ENCODE assay signal across 12 cellular contexts in genomic region chr11:117953029-117953671, GRCh38. TPM values are rescaled to one million over a fixed set of nuclear protein-coding genes. Genes with fewer than 3 reads are reported as not detected.
DNase-seq lines count a peak whose midpoint lies in the region; ATAC-seq and TF ChIP-seq lines count a peak whose summit lies in the region.
"Had no signal": no experiment of that assay in that cellular context is flagged by ENCODE, and none has a peak within 500 bp of the region (broad histone marks: within the 10 kb centered on the region; RNA-seq: fewer than 3 reads in every experiment).

No MANE protein-coding gene starts in this region.

- no peak for TF ChIP-seq CTCF in Loucy (conservative IDR thresholded peaks at IDR 0.05; ENCODE audit: low read length)

- H3K9me3 Mint-ChIP-seq in CD8-positive, alpha-beta memory T cell = peaks cover 2 to 10% (median 3%) of the 10 kb centered on the region in 5 donors
- peaks cover 22% of the 10 kb centered on the region for H3K9me3 Mint-ChIP-seq in activated CD4-positive, alpha-beta T cell treated with anti-CD3 and anti-CD28 coated beads, Interleukin-2, amount 10 ng/mL, durations not matched to agents 7 days and 5 days
- H3K9me3 Mint-ChIP-seq in memory B cell = peaks cover 14% of the 10 kb centered on the region

- no peaks in the 10 kb centered on the region for H3K9me3 ChIP-seq in CD8-positive, alpha-beta memory T cell (ENCODE audit: low read length)
- H3K9me3 ChIP-seq in Loucy (ENCODE audit: insufficient read depth, low read depth, low read length) = peaks cover 3% of the 10 kb centered on the region; the same call in 1 of the 2 replicates

- H2AFZ ChIP-seq in Loucy (ENCODE audit: low read length) = no peak overlapping the region
- H2AFZ ChIP-seq: hepatocyte had no signal

- CTCF ChIA-PET in CD8-positive, alpha-beta memory T cell (lab: Charles Lee) = interaction anchor here (1.0 to 12.1 kb wide), 9 partner anchors 17 to 527 kb away, joined by 3 to 296 read pairs (median 15); partner anchors contain the start of genes FXYD2 and IL10RA
- CTCF ChIA-PET in activated CD4-positive, alpha-beta T cell treated with anti-CD3 and anti-CD28 coated beads, Interleukin-2, amount 10 ng/mL, durations not matched to agents 7 days and 5 days (lab: Charles Lee) = interaction anchor here (0.6 to 5.0 kb wide), 13 partner anchors 12 to 218 kb away, joined by 3 to 58 read pairs (median 4); no protein-coding TSS in a partner anchor

- H3K4me1 Mint-ChIP-seq in CD8-positive, alpha-beta memory T cell = peaks cover 76 to 88% (median 86%) of the 10 kb centered on the region in 3 donors
- H3K4me1 Mint-ChIP-seq in activated CD4-positive, alpha-beta T cell treated with anti-CD3 and anti-CD28 coated beads, Interleukin-2, amount 10 ng/mL, durations not matched to agents 7 days and 5 days = peaks cover 71% of the 10 kb centered on the region
- H3K4me1 Mint-ChIP-seq in memory B cell = peaks cover 27% of the 10 kb centered on the region

- H3K4me2 ChIP-seq in Loucy (ENCODE audit: low read depth, low read length, poor library complexity, severe bottlenecking) = peak overlapping the region; percentile 91
- H3K4me2 ChIP-seq: hepatocyte had no signal

- peaks cover 7 to 20% (median 8%) of the 10 kb centered on the region in 3 donors for H3K36me3 Mint-ChIP-seq in CD8-positive, alpha-beta memory T cell
- H3K36me3 Mint-ChIP-seq in activated CD4-positive, alpha-beta T cell treated with anti-CD3 and anti-CD28 coated beads, Interleukin-2, amount 10 ng/mL, durations not matched to agents 7 days and 5 days (ENCODE audit: low read depth) = peaks cover 30% of the 10 kb centered on the region
- peaks cover 15% of the 10 kb centered on the region for H3K36me3 Mint-ChIP-seq in memory B cell

- peak overlapping the region; percentile 65 for H3K9ac ChIP-seq in Loucy (ENCODE audit: low read depth, low read length, poor library complexity, severe bottlenecking)

- peak overlapping the region; percentile 25 to 90 (median 86) for H3K4me3 Mint-ChIP-seq in CD8-positive, alpha-beta memory T cell
- peak overlapping the region; percentile 22 for H3K4me3 Mint-ChIP-seq in activated CD4-positive, alpha-beta T cell treated with anti-CD3 and anti-CD28 coated beads, Interleukin-2, amount 10 ng/mL, durations not matched to agents 7 days and 5 days
- no peak overlapping the region for H3K4me3 Mint-ChIP-seq in memory B cell

- no peaks in the 10 kb centered on the region for H4K20me1 ChIP-seq in Loucy (ENCODE audit: insufficient read depth, low read length, poor library complexity, severe bottlenecking)

- H3K4me1 ChIP-seq in CD8-positive, alpha-beta memory T cell (ENCODE audit: insufficient read depth, low read length) = peaks cover 68% of the 10 kb centered on the region
- peaks cover 46% of the 10 kb centered on the region for H3K4me1 ChIP-seq in Loucy (ENCODE audit: insufficient read depth, low read length, poor library complexity, severe bottlenecking)

- H3K27me3 Mint-ChIP-seq in CD8-positive, alpha-beta memory T cell = peaks cover 0 to 4% of the 10 kb centered on the region in 2 donors
- H3K27me3 Mint-ChIP-seq in activated CD4-positive, alpha-beta T cell treated with anti-CD3 and anti-CD28 coated beads, Interleukin-2, amount 10 ng/mL, durations not matched to agents 7 days and 5 days = no peaks in the 10 kb centered on the region
- H3K27me3 Mint-ChIP-seq in memory B cell = no peaks in the 10 kb centered on the region

- H3F3A ChIP-seq in Loucy (ENCODE audit: low read depth) = 0 out of 2 replicates have a peak, but pooled peaks cover 5% of the 10 kb centered on the region

- POLR2A ChIA-PET in CD8-positive, alpha-beta memory T cell (lab: Charles Lee) = interaction anchor here (0.5 to 7.4 kb wide), 8 partner anchors 17 to 100 kb away, joined by 3 to 108 read pairs (median 5); partner anchors contain the start of gene IL10RA
- POLR2A ChIA-PET in activated CD4-positive, alpha-beta T cell treated with anti-CD3 and anti-CD28 coated beads, Interleukin-2, amount 10 ng/mL, durations not matched to agents 7 days and 5 days (lab: Charles Lee) = interaction anchor here (0.6 to 1.1 kb wide), 2 partner anchors 34 to 49 kb away, joined by 3 to 4 read pairs; partner anchors contain the start of gene IL10RA

- H3K36me3 ChIP-seq in CD8-positive, alpha-beta memory T cell (ENCODE audit: insufficient read depth, low read length) = no peaks in the 10 kb centered on the region
- no peaks in the 10 kb centered on the region for H3K36me3 ChIP-seq in Loucy (ENCODE audit: insufficient read depth, low read length)

- H3K79me2 ChIP-seq in Loucy (ENCODE audit: insufficient read depth, low read length) = no peaks in the 10 kb centered on the region
- H3K79me2 ChIP-seq: hepatocyte had no signal

- peak overlapping the region; percentile 39 for H3K4me3 ChIP-seq in CD8-positive, alpha-beta memory T cell (ENCODE audit: low read length)
- peak overlapping the region; percentile 65 for H3K4me3 ChIP-seq in Loucy (ENCODE audit: low read length, poor library complexity, severe bottlenecking)
- H3K4me3 ChIP-seq: hepatocyte had no signal

- H3K27ac ChIP-seq in CD8-positive, alpha-beta memory T cell (ENCODE audit: low read depth, low read length) = peak overlapping the region; percentile 17
- H3K27ac ChIP-seq: hepatocyte had no signal

- peak overlapping the region; percentile 84 to 98 (median 94) for H3K27ac Mint-ChIP-seq in CD8-positive, alpha-beta memory T cell
- peak overlapping the region; percentile 95 for H3K27ac Mint-ChIP-seq in activated CD4-positive, alpha-beta T cell treated with anti-CD3 and anti-CD28 coated beads, Interleukin-2, amount 10 ng/mL, durations not matched to agents 7 days and 5 days
- no peak overlapping the region for H3K27ac Mint-ChIP-seq in memory B cell

- ATAC-seq in memory B cell (ENCODE audit: low read depth) (peak; percentile 27), HG02981 (IDR thresholded peaks at IDR 0.05; ENCODE audit: unreplicated experiment) (no peak), GM21515 (IDR thresholded peaks at IDR 0.05; ENCODE audit: unreplicated experiment) (no peak)
- ATAC-seq: sciatic nerve had no signal

- DNase-seq in CD8-positive, alpha-beta memory T cell = peak in 2 of 5 donors; percentile 65 to 75
- DNase-seq in activated CD4-positive, alpha-beta T cell treated with anti-CD3 and anti-CD28 coated beads, Interleukin-2, amount 10 ng/mL, durations not matched to agents 7 days and 5 days = peak; percentile 59
- DNase-seq in memory B cell (ENCODE audit: low spot score in 2 of 2) (no peak), NCI-H1105 treated with DMSO at 0.1 percent for 48 hours (lab: John Stamatoyannopoulos, UW) (no peak)
- no peak for DNase-seq in NK-92 treated with Interleukin-12 subunit alpha and Interleukin-12 subunit beta, amount 100 ng/mL, for 24 hours (lab: John Stamatoyannopoulos, UW)
- DNase-seq: NCI-H187, SHP77 treated with DMSO at 0.1 percent for 48 hours had no signal

- H3K9me2 ChIP-seq in Loucy (replicated peaks; ENCODE audit: low read depth, low read length) = no peaks in the 10 kb centered on the region

- H3K27me3 ChIP-seq in CD8-positive, alpha-beta memory T cell (ENCODE audit: insufficient read depth, low read length, poor library complexity, severe bottlenecking) = no peaks in the 10 kb centered on the region
- H3K27me3 ChIP-seq in Loucy (ENCODE audit: insufficient read depth, low read length, poor library complexity, severe bottlenecking) = no peaks in the 10 kb centered on the region
- H3K27me3 ChIP-seq: hepatocyte had no signal

RNA-seq across cellular contexts. Expression of gene TMPRSS13, which starts 23.9 kb away (rescaled TPM):
- 1 to 10 TPM; 1.4 to 1.5 TPM for total RNA-seq in CD8-positive, alpha-beta memory T cell
- polyA plus RNA-seq in CD8-positive, alpha-beta memory T cell = 1.5 TPM
- total RNA-seq in activated CD4-positive, alpha-beta T cell treated with anti-CD3 and anti-CD28 coated beads, Interleukin-2, amount 10 ng/mL, durations not matched to agents 7 days and 5 days = 1 to 10 TPM; 1.4 to 1.5 TPM

RNA-seq across cellular contexts. Expression of gene IL10RA, which starts 33.0 kb away (rescaled TPM):
- total RNA-seq in CD8-positive, alpha-beta memory T cell = 100 to 1,000 TPM; 120 to 122 TPM
- polyA plus RNA-seq in CD8-positive, alpha-beta memory T cell = 659 TPM
- 100 to 1,000 TPM; 161 to 187 TPM for total RNA-seq in activated CD4-positive, alpha-beta T cell treated with anti-CD3 and anti-CD28 coated beads, Interleukin-2, amount 10 ng/mL, durations not matched to agents 7 days and 5 days
